Comparison of ENCODE assay signal across 1 cellular context in the genomic region with DNA sequence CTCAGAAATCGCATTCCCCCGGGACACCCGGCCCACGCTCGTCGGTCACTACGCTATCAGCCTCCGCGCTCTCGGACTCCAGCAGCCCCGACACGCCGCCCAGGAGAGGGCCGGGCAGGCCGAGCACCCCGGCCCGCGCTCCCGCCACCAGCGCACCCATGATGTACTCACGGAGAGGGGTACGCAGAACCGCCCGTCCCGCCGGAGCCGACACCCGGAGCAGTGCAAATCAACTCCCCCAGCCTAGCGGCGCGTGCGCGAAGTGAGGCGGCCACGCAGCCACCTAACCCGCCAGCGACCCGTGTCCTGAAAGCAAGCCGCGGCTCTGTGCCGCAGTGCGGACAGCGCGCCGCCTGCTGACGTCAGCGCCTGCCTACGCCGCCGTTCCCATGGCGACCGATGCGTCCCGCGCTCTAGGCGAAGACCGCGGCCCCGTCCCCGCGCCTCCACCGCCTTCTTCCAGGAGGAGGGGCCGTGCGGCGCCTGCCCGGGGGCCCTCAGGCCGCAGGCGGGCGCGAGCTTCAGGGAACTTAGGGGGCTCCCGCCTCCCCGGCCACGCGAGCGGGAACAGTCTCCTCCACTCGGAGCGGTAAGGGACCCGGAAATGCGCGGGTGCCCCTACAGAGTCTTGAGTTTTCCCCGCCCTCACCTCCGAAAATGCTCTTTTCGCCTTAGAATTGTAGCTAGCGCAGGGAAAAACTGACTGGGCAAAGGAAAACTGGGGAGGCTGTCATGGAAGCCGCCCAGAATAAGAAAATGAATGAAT.
TF ChIP-seq lines count a peak whose summit lies in the region.

A gene (minus strand): TSS at position 329 of the 766 bp plus-strand sequence. CDS start 5,503 bp downstream, outside the sequence.

TF ChIP-seq in HepG2, 621 proteins besides CTCF, POLR2A, EP300 and RAD21 (continued from another document and continues in another):
- peak; percentile 55 for TF ChIP-seq CREM (IDR thresholded peaks at IDR 0.05)
- 0 out of 2 replicates have a peak, but pooled peaks have one; percentile 24 for TF ChIP-seq CREM (CRISPR knock-in tag; IDR thresholded peaks at IDR 0.05)
- TF ChIP-seq NFIB (CRISPR knock-in tag; IDR thresholded peaks at IDR 0.05; ENCODE audit: borderline replicate concordance) = no peak
- TF ChIP-seq, protein P1, sequence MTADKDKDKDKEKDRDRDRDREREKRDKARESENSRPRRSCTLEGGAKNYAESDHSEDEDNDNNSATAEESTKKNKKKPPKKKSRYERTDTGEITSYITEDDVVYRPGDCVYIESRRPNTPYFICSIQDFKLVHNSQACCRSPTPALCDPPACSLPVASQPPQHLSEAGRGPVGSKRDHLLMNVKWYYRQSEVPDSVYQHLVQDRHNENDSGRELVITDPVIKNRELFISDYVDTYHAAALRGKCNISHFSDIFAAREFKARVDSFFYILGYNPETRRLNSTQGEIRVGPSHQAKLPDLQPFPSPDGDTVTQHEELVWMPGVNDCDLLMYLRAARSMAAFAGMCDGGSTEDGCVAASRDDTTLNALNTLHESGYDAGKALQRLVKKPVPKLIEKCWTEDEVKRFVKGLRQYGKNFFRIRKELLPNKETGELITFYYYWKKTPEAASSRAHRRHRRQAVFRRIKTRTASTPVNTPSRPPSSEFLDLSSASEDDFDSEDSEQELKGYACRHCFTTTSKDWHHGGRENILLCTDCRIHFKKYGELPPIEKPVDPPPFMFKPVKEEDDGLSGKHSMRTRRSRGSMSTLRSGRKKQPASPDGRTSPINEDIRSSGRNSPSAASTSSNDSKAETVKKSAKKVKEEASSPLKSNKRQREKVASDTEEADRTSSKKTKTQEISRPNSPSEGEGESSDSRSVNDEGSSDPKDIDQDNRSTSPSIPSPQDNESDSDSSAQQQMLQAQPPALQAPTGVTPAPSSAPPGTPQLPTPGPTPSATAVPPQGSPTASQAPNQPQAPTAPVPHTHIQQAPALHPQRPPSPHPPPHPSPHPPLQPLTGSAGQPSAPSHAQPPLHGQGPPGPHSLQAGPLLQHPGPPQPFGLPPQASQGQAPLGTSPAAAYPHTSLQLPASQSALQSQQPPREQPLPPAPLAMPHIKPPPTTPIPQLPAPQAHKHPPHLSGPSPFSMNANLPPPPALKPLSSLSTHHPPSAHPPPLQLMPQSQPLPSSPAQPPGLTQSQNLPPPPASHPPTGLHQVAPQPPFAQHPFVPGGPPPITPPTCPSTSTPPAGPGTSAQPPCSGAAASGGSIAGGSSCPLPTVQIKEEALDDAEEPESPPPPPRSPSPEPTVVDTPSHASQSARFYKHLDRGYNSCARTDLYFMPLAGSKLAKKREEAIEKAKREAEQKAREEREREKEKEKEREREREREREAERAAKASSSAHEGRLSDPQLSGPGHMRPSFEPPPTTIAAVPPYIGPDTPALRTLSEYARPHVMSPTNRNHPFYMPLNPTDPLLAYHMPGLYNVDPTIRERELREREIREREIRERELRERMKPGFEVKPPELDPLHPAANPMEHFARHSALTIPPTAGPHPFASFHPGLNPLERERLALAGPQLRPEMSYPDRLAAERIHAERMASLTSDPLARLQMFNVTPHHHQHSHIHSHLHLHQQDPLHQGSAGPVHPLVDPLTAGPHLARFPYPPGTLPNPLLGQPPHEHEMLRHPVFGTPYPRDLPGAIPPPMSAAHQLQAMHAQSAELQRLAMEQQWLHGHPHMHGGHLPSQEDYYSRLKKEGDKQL (CRISPR knock-in tag; IDR thresholded peaks at IDR 0.05; ENCODE audit: low read depth) = no peak; the same call in 1 of the 2 replicates
- TF ChIP-seq MTF1 (CRISPR knock-in tag; IDR thresholded peaks at IDR 0.05) = peak; percentile 69; the same call in 1 of the 2 replicates
- TF ChIP-seq ELF4 (CRISPR knock-in tag; IDR thresholded peaks at IDR 0.05; ENCODE audit: borderline replicate concordance) = no peak
- TF ChIP-seq ONECUT2 (CRISPR knock-in tag; IDR thresholded peaks at IDR 0.05) = no peak
- TF ChIP-seq MYC (CRISPR knock-in tag; IDR thresholded peaks at IDR 0.05; ENCODE audit: borderline replicate concordance) = peak; percentile 95
- peak; percentile 55; the same call in 1 of the 2 replicates for TF ChIP-seq ETV5 (CRISPR knock-in tag; IDR thresholded peaks at IDR 0.05; ENCODE audit: borderline replicate concordance)
- TF ChIP-seq ZNF333 (CRISPR knock-in tag; IDR thresholded peaks at IDR 0.05; ENCODE audit: borderline replicate concordance) = no peak; the same call in 1 of the 2 replicates
- TF ChIP-seq ZNF296 (CRISPR knock-in tag; conservative IDR thresholded peaks at IDR 0.05) = peak; percentile 24; the same call in 1 of the 2 replicates
- no peak for TF ChIP-seq ZSCAN25 (CRISPR knock-in tag; IDR thresholded peaks at IDR 0.05)
- no peak for TF ChIP-seq SUZ12 (IDR thresholded peaks at IDR 0.05; ENCODE audit: low read depth, low read length)
- peak; percentile 57 for TF ChIP-seq GATAD2A (CRISPR knock-in tag; IDR thresholded peaks at IDR 0.05)
- TF ChIP-seq, protein P2, sequence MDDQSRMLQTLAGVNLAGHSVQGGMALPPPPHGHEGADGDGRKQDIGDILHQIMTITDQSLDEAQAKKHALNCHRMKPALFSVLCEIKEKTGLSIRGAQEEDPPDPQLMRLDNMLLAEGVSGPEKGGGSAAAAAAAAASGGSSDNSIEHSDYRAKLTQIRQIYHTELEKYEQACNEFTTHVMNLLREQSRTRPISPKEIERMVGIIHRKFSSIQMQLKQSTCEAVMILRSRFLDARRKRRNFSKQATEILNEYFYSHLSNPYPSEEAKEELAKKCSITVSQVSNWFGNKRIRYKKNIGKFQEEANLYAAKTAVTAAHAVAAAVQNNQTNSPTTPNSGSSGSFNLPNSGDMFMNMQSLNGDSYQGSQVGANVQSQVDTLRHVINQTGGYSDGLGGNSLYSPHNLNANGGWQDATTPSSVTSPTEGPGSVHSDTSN (CRISPR knock-in tag; IDR thresholded peaks at IDR 0.05; ENCODE audit: borderline replicate concordance) = no peak
- no peak for TF ChIP-seq NR2F1 (CRISPR knock-in tag; IDR thresholded peaks at IDR 0.05)
- TF ChIP-seq, protein P3, sequence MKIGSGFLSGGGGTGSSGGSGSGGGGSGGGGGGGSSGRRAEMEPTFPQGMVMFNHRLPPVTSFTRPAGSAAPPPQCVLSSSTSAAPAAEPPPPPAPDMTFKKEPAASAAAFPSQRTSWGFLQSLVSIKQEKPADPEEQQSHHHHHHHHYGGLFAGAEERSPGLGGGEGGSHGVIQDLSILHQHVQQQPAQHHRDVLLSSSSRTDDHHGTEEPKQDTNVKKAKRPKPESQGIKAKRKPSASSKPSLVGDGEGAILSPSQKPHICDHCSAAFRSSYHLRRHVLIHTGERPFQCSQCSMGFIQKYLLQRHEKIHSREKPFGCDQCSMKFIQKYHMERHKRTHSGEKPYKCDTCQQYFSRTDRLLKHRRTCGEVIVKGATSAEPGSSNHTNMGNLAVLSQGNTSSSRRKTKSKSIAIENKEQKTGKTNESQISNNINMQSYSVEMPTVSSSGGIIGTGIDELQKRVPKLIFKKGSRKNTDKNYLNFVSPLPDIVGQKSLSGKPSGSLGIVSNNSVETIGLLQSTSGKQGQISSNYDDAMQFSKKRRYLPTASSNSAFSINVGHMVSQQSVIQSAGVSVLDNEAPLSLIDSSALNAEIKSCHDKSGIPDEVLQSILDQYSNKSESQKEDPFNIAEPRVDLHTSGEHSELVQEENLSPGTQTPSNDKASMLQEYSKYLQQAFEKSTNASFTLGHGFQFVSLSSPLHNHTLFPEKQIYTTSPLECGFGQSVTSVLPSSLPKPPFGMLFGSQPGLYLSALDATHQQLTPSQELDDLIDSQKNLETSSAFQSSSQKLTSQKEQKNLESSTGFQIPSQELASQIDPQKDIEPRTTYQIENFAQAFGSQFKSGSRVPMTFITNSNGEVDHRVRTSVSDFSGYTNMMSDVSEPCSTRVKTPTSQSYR (CRISPR knock-in tag; IDR thresholded peaks at IDR 0.05; ENCODE audit: borderline replicate concordance) = no peak; the same call in 1 of the 2 replicates
- TF ChIP-seq, protein P4, sequence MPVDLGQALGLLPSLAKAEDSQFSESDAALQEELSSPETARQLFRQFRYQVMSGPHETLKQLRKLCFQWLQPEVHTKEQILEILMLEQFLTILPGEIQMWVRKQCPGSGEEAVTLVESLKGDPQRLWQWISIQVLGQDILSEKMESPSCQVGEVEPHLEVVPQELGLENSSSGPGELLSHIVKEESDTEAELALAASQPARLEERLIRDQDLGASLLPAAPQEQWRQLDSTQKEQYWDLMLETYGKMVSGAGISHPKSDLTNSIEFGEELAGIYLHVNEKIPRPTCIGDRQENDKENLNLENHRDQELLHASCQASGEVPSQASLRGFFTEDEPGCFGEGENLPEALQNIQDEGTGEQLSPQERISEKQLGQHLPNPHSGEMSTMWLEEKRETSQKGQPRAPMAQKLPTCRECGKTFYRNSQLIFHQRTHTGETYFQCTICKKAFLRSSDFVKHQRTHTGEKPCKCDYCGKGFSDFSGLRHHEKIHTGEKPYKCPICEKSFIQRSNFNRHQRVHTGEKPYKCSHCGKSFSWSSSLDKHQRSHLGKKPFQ (CRISPR knock-in tag; IDR thresholded peaks at IDR 0.05; ENCODE audit: insufficient replicate concordance) = peak; percentile 70
- TF ChIP-seq ZNF598 (CRISPR knock-in tag; IDR thresholded peaks at IDR 0.05; ENCODE audit: borderline replicate concordance) = peak; percentile 95
- no peak for TF ChIP-seq CBX2 (IDR thresholded peaks at IDR 0.05; ENCODE audit: low read depth, low read length)
- TF ChIP-seq CBX2 (CRISPR knock-in tag; IDR thresholded peaks at IDR 0.05; ENCODE audit: low read depth) = 0 out of 2 replicates have a peak, but pooled peaks have one; percentile 65
- TF ChIP-seq THYN1 (CRISPR knock-in tag; IDR thresholded peaks at IDR 0.05; ENCODE audit: borderline replicate concordance, low read depth) = peak; percentile 78; the same call in 1 of the 2 replicates
- TF ChIP-seq, protein P5, sequence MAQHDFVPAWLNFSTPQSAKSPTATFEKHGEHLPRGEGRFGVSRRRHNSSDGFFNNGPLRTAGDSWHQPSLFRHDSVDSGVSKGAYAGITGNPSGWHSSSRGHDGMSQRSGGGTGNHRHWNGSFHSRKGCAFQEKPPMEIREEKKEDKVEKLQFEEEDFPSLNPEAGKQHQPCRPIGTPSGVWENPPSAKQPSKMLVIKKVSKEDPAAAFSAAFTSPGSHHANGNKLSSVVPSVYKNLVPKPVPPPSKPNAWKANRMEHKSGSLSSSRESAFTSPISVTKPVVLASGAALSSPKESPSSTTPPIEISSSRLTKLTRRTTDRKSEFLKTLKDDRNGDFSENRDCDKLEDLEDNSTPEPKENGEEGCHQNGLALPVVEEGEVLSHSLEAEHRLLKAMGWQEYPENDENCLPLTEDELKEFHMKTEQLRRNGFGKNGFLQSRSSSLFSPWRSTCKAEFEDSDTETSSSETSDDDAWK (CRISPR knock-in tag; IDR thresholded peaks at IDR 0.05) = no peak
- no peak for TF ChIP-seq ZSCAN22 (CRISPR knock-in tag; IDR thresholded peaks at IDR 0.05)
- TF ChIP-seq GTF2F1 (IDR thresholded peaks at IDR 0.05; ENCODE audit: low read length) = no peak
- TF ChIP-seq, protein P6, sequence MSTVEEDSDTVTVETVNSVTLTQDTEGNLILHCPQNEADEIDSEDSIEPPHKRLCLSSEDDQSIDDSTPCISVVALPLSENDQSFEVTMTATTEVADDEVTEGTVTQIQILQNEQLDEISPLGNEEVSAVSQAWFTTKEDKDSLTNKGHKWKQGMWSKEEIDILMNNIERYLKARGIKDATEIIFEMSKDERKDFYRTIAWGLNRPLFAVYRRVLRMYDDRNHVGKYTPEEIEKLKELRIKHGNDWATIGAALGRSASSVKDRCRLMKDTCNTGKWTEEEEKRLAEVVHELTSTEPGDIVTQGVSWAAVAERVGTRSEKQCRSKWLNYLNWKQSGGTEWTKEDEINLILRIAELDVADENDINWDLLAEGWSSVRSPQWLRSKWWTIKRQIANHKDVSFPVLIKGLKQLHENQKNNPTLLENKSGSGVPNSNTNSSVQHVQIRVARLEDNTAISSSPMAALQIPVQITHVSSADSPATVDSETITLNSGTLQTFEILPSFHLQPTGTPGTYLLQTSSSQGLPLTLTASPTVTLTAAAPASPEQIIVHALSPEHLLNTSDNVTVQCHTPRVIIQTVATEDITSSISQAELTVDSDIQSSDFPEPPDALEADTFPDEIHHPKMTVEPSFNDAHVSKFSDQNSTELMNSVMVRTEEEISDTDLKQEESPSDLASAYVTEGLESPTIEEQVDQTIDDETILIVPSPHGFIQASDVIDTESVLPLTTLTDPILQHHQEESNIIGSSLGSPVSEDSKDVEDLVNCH (CRISPR knock-in tag; IDR thresholded peaks at IDR 0.05) = no peak
- TF ChIP-seq, protein P7, sequence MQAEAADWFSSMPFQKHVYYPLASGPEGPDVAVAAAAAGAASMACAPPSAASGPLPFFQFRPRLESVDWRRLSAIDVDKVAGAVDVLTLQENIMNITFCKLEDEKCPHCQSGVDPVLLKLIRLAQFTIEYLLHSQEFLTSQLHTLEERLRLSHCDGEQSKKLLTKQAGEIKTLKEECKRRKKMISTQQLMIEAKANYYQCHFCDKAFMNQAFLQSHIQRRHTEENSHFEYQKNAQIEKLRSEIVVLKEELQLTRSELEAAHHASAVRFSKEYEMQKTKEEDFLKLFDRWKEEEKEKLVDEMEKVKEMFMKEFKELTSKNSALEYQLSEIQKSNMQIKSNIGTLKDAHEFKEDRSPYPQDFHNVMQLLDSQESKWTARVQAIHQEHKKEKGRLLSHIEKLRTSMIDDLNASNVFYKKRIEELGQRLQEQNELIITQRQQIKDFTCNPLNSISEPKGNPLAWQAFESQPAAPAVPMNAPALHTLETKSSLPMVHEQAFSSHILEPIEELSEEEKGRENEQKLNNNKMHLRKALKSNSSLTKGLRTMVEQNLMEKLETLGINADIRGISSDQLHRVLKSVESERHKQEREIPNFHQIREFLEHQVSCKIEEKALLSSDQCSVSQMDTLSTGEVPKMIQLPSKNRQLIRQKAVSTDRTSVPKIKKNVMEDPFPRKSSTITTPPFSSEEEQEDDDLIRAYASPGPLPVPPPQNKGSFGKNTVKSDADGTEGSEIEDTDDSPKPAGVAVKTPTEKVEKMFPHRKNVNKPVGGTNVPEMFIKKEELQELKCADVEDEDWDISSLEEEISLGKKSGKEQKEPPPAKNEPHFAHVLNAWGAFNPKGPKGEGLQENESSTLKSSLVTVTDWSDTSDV (CRISPR knock-in tag; IDR thresholded peaks at IDR 0.05) = peak; percentile 87; the same call in 1 of the 2 replicates
- TF ChIP-seq, protein P8, sequence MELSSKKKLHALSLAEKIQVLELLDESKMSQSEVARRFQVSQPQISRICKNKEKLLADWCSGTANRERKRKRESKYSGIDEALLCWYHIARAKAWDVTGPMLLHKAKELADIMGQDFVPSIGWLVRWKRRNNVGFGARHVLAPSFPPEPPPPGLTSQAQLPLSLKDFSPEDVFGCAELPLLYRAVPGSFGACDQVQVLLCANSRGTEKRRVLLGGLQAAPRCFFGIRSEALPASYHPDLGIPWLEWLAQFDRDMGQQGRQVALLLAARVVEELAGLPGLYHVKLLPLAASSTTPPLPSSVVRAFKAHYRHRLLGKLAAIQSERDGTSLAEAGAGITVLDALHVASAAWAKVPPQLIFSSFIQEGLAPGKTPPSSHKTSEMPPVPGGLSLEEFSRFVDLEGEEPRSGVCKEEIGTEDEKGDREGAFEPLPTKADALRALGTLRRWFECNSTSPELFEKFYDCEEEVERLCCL (CRISPR knock-in tag; IDR thresholded peaks at IDR 0.05; ENCODE audit: borderline replicate concordance) = peak; percentile 81
